In the genomic region with DNA sequence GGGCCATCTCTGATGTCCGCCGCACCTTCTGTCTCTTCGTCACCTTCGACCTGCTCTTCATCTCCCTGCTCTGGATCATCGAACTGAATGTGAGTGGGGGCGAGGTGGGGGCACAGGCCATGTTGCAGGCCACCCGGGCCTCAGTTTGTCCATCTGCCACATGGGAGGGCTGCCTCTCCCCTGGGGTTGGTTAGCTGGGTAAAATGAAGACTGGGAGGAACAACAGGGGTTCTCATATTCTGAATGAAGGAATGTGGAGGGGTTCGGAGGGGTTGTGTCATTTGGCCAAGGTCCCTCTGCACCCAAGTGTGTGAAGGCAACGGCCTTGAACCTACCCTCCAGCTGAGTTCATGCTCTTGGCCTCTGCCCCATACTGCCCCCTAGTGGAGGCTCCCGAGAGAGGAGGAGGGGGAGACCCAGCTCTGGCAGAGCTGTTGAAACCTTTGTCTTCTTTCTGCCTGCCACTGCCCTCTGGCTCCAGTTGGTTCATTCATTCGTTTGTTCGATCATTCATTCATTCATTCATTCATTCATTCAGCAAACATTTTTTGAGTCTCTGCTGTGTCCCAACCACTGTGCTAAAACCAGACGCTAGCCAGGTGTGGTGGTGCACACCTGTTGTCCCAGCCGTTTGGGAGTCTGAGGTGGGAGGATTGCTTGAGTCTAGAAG, we compare ENCODE assay signal across 8 cellular contexts. TPM values are rescaled to one million over a fixed set of nuclear protein-coding genes. Genes with fewer than 3 reads are reported as not detected.
DNase-seq lines count a peak whose midpoint lies in the region; ATAC-seq and TF ChIP-seq lines count a peak whose summit lies in the region.

No MANE protein-coding gene starts in this region.

- H3K9me3 ChIP-seq in right cardiac atrium (ENCODE audit: control insufficient read depth, low read length), result no peaks in the 10 kb centered on the region
- no peaks in the 10 kb centered on the region for H3K9me3 ChIP-seq in spleen

- H3K4me1 ChIP-seq in right cardiac atrium (ENCODE audit: control insufficient read depth, insufficient read depth, low read length) (peaks cover 2% of the 10 kb centered on the region), spleen (peaks cover 0 to 78% (median 24%) of the 10 kb centered on the region in 6 donors)

- no peak overlapping the region for H3K27ac Mint-ChIP-seq in activated naive CD8-positive, alpha-beta T cell treated with anti-CD3 and anti-CD28 coated beads, Interleukin-2, amount 50 U/mL, for 24 hours

- peaks cover 12% of the 10 kb centered on the region for H3K36me3 Mint-ChIP-seq in activated naive CD8-positive, alpha-beta T cell treated with anti-CD3 and anti-CD28 coated beads, Interleukin-2, amount 50 U/mL, for 24 hours (ENCODE audit: low read depth)

- no peaks in the 10 kb centered on the region for H3K9me3 Mint-ChIP-seq in activated naive CD8-positive, alpha-beta T cell treated with anti-CD3 and anti-CD28 coated beads, Interleukin-2, amount 50 U/mL, for 24 hours

- POLR2A ChIA-PET in HEK293T (lab: Yijun Ruan, JAX), result interaction anchor here (1.1 to 2.1 kb wide), 4 partner anchors 10 to 46 kb away, joined by 3 to 8 read pairs (median 6); a partner anchor contains a TSS

- CTCF ChIA-PET in HEK293T (lab: Yijun Ruan, JAX), result interaction anchor here (0.5 to 5.3 kb wide), 17 partner anchors 10 to 447 kb away, joined by 3 to 40 read pairs (median 7); a partner anchor contains a TSS

- H3K36me3 ChIP-seq in spleen, result peaks cover 3 to 88% (median 28%) of the 10 kb centered on the region in 6 donors

- peaks cover 30% of the 10 kb centered on the region for H3K4me1 Mint-ChIP-seq in activated naive CD8-positive, alpha-beta T cell treated with anti-CD3 and anti-CD28 coated beads, Interleukin-2, amount 50 U/mL, for 24 hours

- H3K27me3 ChIP-seq in right cardiac atrium (ENCODE audit: control insufficient read depth, insufficient read depth) (no peaks in the 10 kb centered on the region), spleen (replicated peaks in 1 of 7) (no peaks in the 10 kb centered on the region)

- intact Hi-C loops in right cardiac atrium (cut with DNase I) (no loop called here), spleen (cut with DNase I; ENCODE audit: low total_unique reads) (no loop called here)

- peak; percentile 32 to 87 (median 76) for TF ChIP-seq CTCF in spleen (IDR thresholded peaks at IDR 0.05 in 8 of 11, conservative IDR thresholded peaks at IDR 0.05 in 3 of 11)

- ATAC-seq in activated naive CD8-positive, alpha-beta T cell treated with anti-CD3 and anti-CD28 coated beads, Interleukin-2, amount 50 U/mL, for 24 hours, result peak; percentile 79
- ATAC-seq in right cardiac atrium (peak; percentile 32 to 45), GM19455 (IDR thresholded peaks at IDR 0.05; ENCODE audit: unreplicated experiment) (no peak)

- WGBS in right cardiac atrium, result 67% methylated on average over 14 of the region's 14 CpGs
- 68 to 74% (median 70%) methylated on average over 14 of the region's 14 CpGs for WGBS in spleen, 5 donors

- H3K4me3 ChIP-seq in right cardiac atrium (ENCODE audit: low read length), result no peak overlapping the region
- no peak overlapping the region for H3K4me3 ChIP-seq in spleen

- TF ChIP-seq POLR2A in spleen (IDR thresholded peaks at IDR 0.05), result no peak

- H3K4me3 Mint-ChIP-seq in activated naive CD8-positive, alpha-beta T cell treated with anti-CD3 and anti-CD28 coated beads, Interleukin-2, amount 50 U/mL, for 24 hours, result no peak overlapping the region

- H3K27ac ChIP-seq in right cardiac atrium (ENCODE audit: low read length), result no peak overlapping the region
- no peak overlapping the region for H3K27ac ChIP-seq in spleen

- DNase-seq in CD1c-positive myeloid dendritic cell (ENCODE audit: extremely low spot score), result peak; percentile 77
- DNase-seq in HEK293T (ENCODE audit: extremely low spot score), result peak; percentile 76
- peak; percentile 74 for DNase-seq in T follicular helper cell (ENCODE audit: low read depth)
- DNase-seq in activated naive CD8-positive, alpha-beta T cell treated with anti-CD3 and anti-CD28 coated beads, Interleukin-2, amount 50 U/mL, for 24 hours, result peak; percentile 87
- peak; percentile 70 to 86 (median 86) for DNase-seq in right cardiac atrium
- peak; percentile 90 for DNase-seq in spleen
- no peak for DNase-seq in putamen (ENCODE audit: low spot score)

- no peaks in the 10 kb centered on the region for H3K27me3 Mint-ChIP-seq in activated naive CD8-positive, alpha-beta T cell treated with anti-CD3 and anti-CD28 coated beads, Interleukin-2, amount 50 U/mL, for 24 hours

TF ChIP-seq in HEK293T, 16 proteins besides CTCF, POLR2A, EP300 and RAD21:
- no peak for TF ChIP-seq LEF1 (IDR thresholded peaks at IDR 0.05; ENCODE audit: borderline replicate concordance)
- no peak for TF ChIP-seq TARDBP (IDR thresholded peaks at IDR 0.05)
- TF ChIP-seq, protein P1, sequence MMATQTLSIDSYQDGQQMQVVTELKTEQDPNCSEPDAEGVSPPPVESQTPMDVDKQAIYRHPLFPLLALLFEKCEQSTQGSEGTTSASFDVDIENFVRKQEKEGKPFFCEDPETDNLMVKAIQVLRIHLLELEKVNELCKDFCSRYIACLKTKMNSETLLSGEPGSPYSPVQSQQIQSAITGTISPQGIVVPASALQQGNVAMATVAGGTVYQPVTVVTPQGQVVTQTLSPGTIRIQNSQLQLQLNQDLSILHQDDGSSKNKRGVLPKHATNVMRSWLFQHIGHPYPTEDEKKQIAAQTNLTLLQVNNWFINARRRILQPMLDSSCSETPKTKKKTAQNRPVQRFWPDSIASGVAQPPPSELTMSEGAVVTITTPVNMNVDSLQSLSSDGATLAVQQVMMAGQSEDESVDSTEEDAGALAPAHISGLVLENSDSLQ (IDR thresholded peaks at IDR 0.05), result no peak
- TF ChIP-seq HDGF (IDR thresholded peaks at IDR 0.05; ENCODE audit: borderline replicate concordance), result no peak
- no peak for TF ChIP-seq L3MBTL2 (conservative IDR thresholded peaks at IDR 0.05)
- TF ChIP-seq SP1 (IDR thresholded peaks at IDR 0.05), result no peak
- no peak for TF ChIP-seq CTBP1 (IDR thresholded peaks at IDR 0.05; ENCODE audit: borderline replicate concordance)
- TF ChIP-seq FOXM1 (IDR thresholded peaks at IDR 0.05; ENCODE audit: borderline replicate concordance), result no peak
- no peak for TF ChIP-seq FOXK2 (IDR thresholded peaks at IDR 0.05)
- TF ChIP-seq BHLHE40 (IDR thresholded peaks at IDR 0.05; ENCODE audit: borderline replicate concordance), result no peak
- TF ChIP-seq SUZ12 (IDR thresholded peaks at IDR 0.05), result no peak
- TF ChIP-seq NFRKB (IDR thresholded peaks at IDR 0.05), result no peak
- no peak for TF ChIP-seq ZNF384 (IDR thresholded peaks at IDR 0.05)
- TF ChIP-seq FOXA1 (IDR thresholded peaks at IDR 0.05), result no peak
- no peak for TF ChIP-seq ELF4 (IDR thresholded peaks at IDR 0.05)
TF ChIP-seq in HEK293T: peak in this region for 0.

RNA-seq across cellular contexts. Expression of a gene that starts 11.4 kb away (rescaled TPM):
- total RNA-seq in right cardiac atrium, result 1,000 to 10,000 TPM; 2,357 to 4,356 (median 2,957) TPM
- 4,928 TPM for polyA plus RNA-seq in right cardiac atrium
- 1 to 10 TPM; 1.5 to 3.1 (median 2.2) TPM for total RNA-seq in spleen
- 1 to 10 TPM; 1.6 to 3.2 (median 2.0) TPM for polyA plus RNA-seq in spleen

RNA-seq across cellular contexts. Expression of a gene that starts 14.5 kb away (rescaled TPM):
- 10 to 100 TPM; 18.1 to 39.6 (median 21.3) TPM for total RNA-seq in right cardiac atrium
- 32.7 TPM for polyA plus RNA-seq in right cardiac atrium
- 1 to 10 TPM in 1 of 7 donors, under 1 TPM in 2, not detected in 4; 0.47 to 2.4 (median 0.51) TPM for total RNA-seq in spleen
- under 1 TPM; 0.28 to 0.93 (median 0.80) TPM for polyA plus RNA-seq in spleen

RNA-seq across cellular contexts. Expression of a gene that starts 16.9 kb away (rescaled TPM):
- 10 to 100 TPM; 19.2 to 26.2 (median 22.9) TPM for total RNA-seq in right cardiac atrium
- polyA plus RNA-seq in right cardiac atrium, result 22.7 TPM
- total RNA-seq in spleen, result 100 to 1,000 TPM in 3 of 7 donors, 10 to 100 TPM in 4; 73.9 to 166 (median 98.7) TPM
- polyA plus RNA-seq in spleen, result 100 to 1,000 TPM in 2 of 3 donors, 10 to 100 TPM in 1; 59.5 to 119 (median 102) TPM

RNA-seq across cellular contexts. Expression of a gene that starts 27.0 kb away (rescaled TPM):
- total RNA-seq in right cardiac atrium (1 to 10 TPM; 2.0 to 6.6 (median 2.4) TPM), spleen (not detected)
- polyA plus RNA-seq in right cardiac atrium (4.4 TPM), spleen (under 1 TPM in 2 of 3 donors, not detected in 1; 0.06 to 0.26 TPM)

RNA-seq across cellular contexts. Expression of a gene that starts 34.1 kb away (rescaled TPM):
- total RNA-seq in right cardiac atrium (10 to 100 TPM; 12.9 to 24.0 (median 15.2) TPM), spleen (10 to 100 TPM; 15.5 to 27.4 (median 20.7) TPM)
- polyA plus RNA-seq in right cardiac atrium (13.6 TPM), spleen (10 to 100 TPM; 11.5 to 21.3 (median 18.3) TPM)

Comparison
In these comparisons a context has a peak if more than half of its experiments do, and no peak if none do; other contexts are left out.
1. RNA of a gene that starts 11.4 kb away (total RNA-seq): 2,357 to 4,356 TPM in right cardiac atrium; 1.5 to 3.1 TPM in spleen; every median in the first group is over 100 times any median in the second.
2. RNA of a gene that starts 14.5 kb away (total RNA-seq): 18.1 to 39.6 TPM in right cardiac atrium; 0.47 to 2.4 TPM in spleen; every median in the first group is over 4 times any median in the second.